Comparison of ENCODE assay signal across 1 cellular context in genomic region chrX:20431486-20431885, GRCh38.
TF ChIP-seq lines count a peak whose summit lies in the region.

No MANE protein-coding gene starts in this region.

TF ChIP-seq in A549, 52 proteins besides CTCF, POLR2A, EP300 and RAD21 (continued from another document):
- no peak for TF ChIP-seq REST (IDR thresholded peaks at IDR 0.05)
- TF ChIP-seq, protein P1, sequence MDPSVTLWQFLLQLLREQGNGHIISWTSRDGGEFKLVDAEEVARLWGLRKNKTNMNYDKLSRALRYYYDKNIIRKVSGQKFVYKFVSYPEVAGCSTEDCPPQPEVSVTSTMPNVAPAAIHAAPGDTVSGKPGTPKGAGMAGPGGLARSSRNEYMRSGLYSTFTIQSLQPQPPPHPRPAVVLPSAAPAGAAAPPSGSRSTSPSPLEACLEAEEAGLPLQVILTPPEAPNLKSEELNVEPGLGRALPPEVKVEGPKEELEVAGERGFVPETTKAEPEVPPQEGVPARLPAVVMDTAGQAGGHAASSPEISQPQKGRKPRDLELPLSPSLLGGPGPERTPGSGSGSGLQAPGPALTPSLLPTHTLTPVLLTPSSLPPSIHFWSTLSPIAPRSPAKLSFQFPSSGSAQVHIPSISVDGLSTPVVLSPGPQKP (IDR thresholded peaks at IDR 0.05; ENCODE audit: low read depth, low read length): no peak
- TF ChIP-seq, protein P2, sequence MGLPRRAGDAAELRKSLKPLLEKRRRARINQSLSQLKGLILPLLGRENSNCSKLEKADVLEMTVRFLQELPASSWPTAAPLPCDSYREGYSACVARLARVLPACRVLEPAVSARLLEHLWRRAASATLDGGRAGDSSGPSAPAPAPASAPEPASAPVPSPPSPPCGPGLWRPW (IDR thresholded peaks at IDR 0.05): no peak
- TF ChIP-seq, protein P3, sequence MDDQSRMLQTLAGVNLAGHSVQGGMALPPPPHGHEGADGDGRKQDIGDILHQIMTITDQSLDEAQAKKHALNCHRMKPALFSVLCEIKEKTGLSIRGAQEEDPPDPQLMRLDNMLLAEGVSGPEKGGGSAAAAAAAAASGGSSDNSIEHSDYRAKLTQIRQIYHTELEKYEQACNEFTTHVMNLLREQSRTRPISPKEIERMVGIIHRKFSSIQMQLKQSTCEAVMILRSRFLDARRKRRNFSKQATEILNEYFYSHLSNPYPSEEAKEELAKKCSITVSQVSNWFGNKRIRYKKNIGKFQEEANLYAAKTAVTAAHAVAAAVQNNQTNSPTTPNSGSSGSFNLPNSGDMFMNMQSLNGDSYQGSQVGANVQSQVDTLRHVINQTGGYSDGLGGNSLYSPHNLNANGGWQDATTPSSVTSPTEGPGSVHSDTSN (IDR thresholded peaks at IDR 0.05): no peak
- no peak for TF ChIP-seq ZFP36 (IDR thresholded peaks at IDR 0.05; ENCODE audit: borderline replicate concordance, partially characterized antibody)
- TF ChIP-seq SREBF2 (IDR thresholded peaks at IDR 0.05): no peak
- no peak for TF ChIP-seq SMC3 (IDR thresholded peaks at IDR 0.05)
- no peak for TF ChIP-seq NR3C1 (IDR thresholded peaks at IDR 0.05)
- no peak for TF ChIP-seq RARB (CRISPR knock-in tag; IDR thresholded peaks at IDR 0.05)
- TF ChIP-seq TFCP2L1 (CRISPR knock-in tag; IDR thresholded peaks at IDR 0.05): no peak
- TF ChIP-seq RFX5 (IDR thresholded peaks at IDR 0.05): no peak
